8 cellular contexts compared by ENCODE assay signal in the genomic region with DNA sequence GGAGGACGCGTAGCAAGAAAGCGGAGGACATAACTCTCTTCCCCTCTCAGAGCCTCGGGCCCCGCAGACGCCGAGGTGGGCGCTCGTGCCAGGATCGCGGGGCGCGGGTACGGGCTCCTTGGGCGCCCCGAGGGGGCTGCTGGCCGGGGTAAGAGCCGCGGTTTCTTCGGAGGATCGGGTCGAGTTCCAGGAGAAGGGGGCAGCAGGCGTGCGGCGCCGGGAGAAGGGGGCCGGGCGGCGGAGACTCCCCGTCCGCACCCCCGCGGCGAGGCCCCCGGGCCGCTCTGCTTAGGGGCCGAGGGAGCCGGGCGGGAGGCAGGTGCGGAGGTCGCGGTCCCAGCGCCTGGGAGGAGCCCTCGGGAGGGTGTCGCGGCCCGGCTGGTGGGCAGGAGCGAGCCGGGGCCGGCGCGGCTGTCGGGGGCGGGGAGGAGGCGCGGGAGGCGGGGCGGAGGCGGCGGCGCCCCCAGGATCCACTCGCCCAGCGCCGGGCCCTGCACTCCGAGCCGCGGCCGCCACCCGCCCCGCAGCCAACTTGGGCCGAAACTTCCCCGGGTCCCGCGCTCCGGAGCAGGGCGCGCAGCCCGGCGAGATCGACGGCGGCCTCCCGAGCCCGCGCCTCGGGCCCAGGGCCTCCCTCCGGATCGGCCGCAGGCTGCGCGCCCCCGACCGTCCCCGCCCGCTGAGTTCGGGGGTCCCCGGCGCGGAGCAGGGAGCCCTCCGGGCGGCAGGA.
DNase-seq lines count a peak whose midpoint lies in the region; ATAC-seq, FAIRE-seq and TF ChIP-seq lines count a peak whose summit lies in the region.

No MANE protein-coding gene starts in this region.

- H3K36me3 ChIP-seq in BJ (ENCODE audit: control insufficient read depth, insufficient read depth, low read length), result peaks cover 1% of the 10 kb centered on the region; the same call in 1 of the 2 replicates
- H3K36me3 ChIP-seq in body of pancreas (replicated peaks in 1 of 2; ENCODE audit: insufficient read depth in 1 of 2, low read depth in 2 of 2), result no peaks in the 10 kb centered on the region
- H3K36me3 ChIP-seq in tibial artery, result no peaks in the 10 kb centered on the region

- H3K4me3 ChIP-seq in BJ (ENCODE audit: low read depth, low read length) (peak overlapping the region; percentile 78), body of pancreas (no peak overlapping the region), tibial artery (peak overlapping the region; percentile 55 to 64)

- H3K27ac ChIP-seq in body of pancreas (no peak overlapping the region), tibial artery (peak overlapping the region in 1 of 2 donors; percentile 8)

- FAIRE-seq in RCC 7860 (lab: Jason Lieb, UNC), result no peak

- ATAC-seq in HG02759 (IDR thresholded peaks at IDR 0.05; ENCODE audit: unreplicated experiment) (peak; percentile 27), body of pancreas (peak; percentile 32), left colon (peak; percentile 39)

- TF ChIP-seq POLR2A in body of pancreas (IDR thresholded peaks at IDR 0.05), result no peak

- intact Hi-C loops in body of pancreas (cut with DNase I) (no loop called here), left colon (cut with DNase I, micrococcal nuclease) (no loop called here), tibial artery (cut with DNase I; ENCODE audit: low total_unique reads) (no loop called here)

- TF ChIP-seq CTCF in BJ (IDR thresholded peaks at IDR 0.05; ENCODE audit: insufficient read depth, low read depth, low read length) (no peak), body of pancreas (IDR thresholded peaks at IDR 0.05) (no peak), tibial artery (IDR thresholded peaks at IDR 0.05) (no peak)

- POLR2A ChIA-PET in BJ (lab: Charles Lee), result no interaction called here

- no peak for DNase-seq in BJ (ENCODE audit: low read depth)
- peak in 1 of 4 donors; percentile 17 for DNase-seq in body of pancreas
- peak in 1 of 2 donors; percentile 37 for DNase-seq in left colon
- peak in 1 of 2 donors; percentile 63 for DNase-seq in tibial artery
- no peak for DNase-seq in RCC 7860 (ENCODE audit: low spot score)
- DNase-seq in NK-92 treated with Interleukin-12 subunit alpha and Interleukin-12 subunit beta, amount 100 ng/mL, for 24 hours (lab: John Stamatoyannopoulos, UW), result no peak
- DNase-seq in H4 (ENCODE audit: low spot score), result no peak

- H3K9me3 ChIP-seq in body of pancreas (no peaks in the 10 kb centered on the region), tibial artery (no peaks in the 10 kb centered on the region)

- CTCF ChIA-PET in BJ (lab: Yijun Ruan, JAX), result interaction anchor here (0.9 to 1.3 kb wide), 2 partner anchors 45 to 412 kb away, joined by 3 read pairs; no protein-coding TSS in a partner anchor

- WGBS in body of pancreas, 2 donors, result 8 to 24% methylated on average over 16 to 77 of the region's 101 CpGs

- peaks cover 6% of the 10 kb centered on the region for H3K4me1 ChIP-seq in body of pancreas
- H3K4me1 ChIP-seq in tibial artery, result peaks cover 0 to 29% (median 19%) of the 10 kb centered on the region in 4 donors

- H3K27me3 ChIP-seq in BJ (ENCODE audit: control insufficient read depth, insufficient read depth, low read length) (no peaks in the 10 kb centered on the region), body of pancreas (peaks cover 0 to 30% of the 10 kb centered on the region in 2 donors), tibial artery (peaks cover 0 to 22% of the 10 kb centered on the region in 2 donors)

Comparison
In these comparisons a context has a peak if more than half of its experiments do, and no peak if none do; other contexts are left out.
1. H3K4me3 ChIP-seq: peak in BJ (single experiment) and tibial artery (2 of 2); none in body of pancreas (0 of 2).
2. Peak in every context shown above with its lines, with median percentiles within 50 percentile points of each other: ATAC-seq.